10 cellular contexts compared by ENCODE assay signal in the genomic region with DNA sequence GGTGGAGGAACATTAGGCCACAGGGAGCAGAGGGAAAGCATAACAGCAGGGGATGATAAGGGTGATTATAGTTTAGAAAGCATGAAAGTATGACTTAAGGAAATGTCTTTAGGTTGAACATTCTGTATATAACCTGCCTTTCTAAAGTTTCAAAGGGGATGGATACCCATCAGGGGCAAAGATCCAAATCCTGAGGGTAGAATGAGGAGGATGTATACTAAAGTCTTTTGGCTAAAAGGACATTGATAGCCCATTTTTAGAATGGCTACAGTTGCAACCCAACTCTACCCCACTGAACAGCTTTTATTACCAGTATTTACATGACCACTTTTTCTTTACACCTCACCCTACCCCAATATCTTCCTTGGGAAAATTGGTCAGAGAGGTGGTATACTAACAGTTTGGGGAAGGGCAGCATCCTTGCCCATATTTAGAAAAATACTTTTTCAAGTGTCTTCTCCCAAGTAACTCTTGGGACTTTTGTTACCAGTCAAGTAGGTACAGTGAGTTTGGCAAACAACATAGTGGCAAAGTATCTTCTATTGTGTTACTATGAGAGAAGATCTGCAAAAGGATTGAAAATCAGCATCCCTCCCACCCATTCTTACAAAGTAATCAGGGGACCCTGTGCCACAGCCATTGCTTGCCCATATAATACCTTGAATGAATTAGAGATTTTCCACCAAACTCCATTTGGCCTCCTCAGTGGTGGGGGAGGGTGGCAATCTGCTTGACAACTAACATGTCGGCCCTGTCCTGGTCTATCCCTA. TPM values are rescaled to one million over a fixed set of nuclear protein-coding genes. Genes with fewer than 3 reads are reported as not detected.
DNase-seq lines count a peak whose midpoint lies in the region; ATAC-seq and TF ChIP-seq lines count a peak whose summit lies in the region.
"Had no signal": no experiment of that assay in that cellular context is flagged by ENCODE, and none has a peak within 500 bp of the region (broad histone marks: within the 10 kb centered on the region; RNA-seq: fewer than 3 reads in every experiment).

No MANE protein-coding gene starts in this region.

- H3K9me3 ChIP-seq in Karpas-422 (ENCODE audit: low read length): no peaks in the 10 kb centered on the region
- H3K9me3 ChIP-seq in neural progenitor cell (ENCODE audit: low read depth): no peaks in the 10 kb centered on the region
- H3K9me3 ChIP-seq: testis had no signal

- H3K27ac Mint-ChIP-seq in neural progenitor cell: no peak overlapping the region

- H3K4me3 ChIP-seq in Karpas-422 (ENCODE audit: low read length) (no peak overlapping the region), neural progenitor cell (no peak overlapping the region)
- H3K4me3 ChIP-seq: lung, testis had no signal

- H4K20me1 ChIP-seq in Karpas-422 (ENCODE audit: insufficient read depth, low read depth, low read length) (peaks cover 7% of the 10 kb centered on the region), neural progenitor cell (ENCODE audit: low read depth) (peaks cover 50% of the 10 kb centered on the region)

- no peaks in the 10 kb centered on the region; the same call in 1 of the 2 replicates for H3K4me1 ChIP-seq in Karpas-422 (ENCODE audit: low read length)
- H3K4me1 ChIP-seq in neural progenitor cell: peaks cover 9% of the 10 kb centered on the region

- TF ChIP-seq CTCF in neural progenitor cell (IDR thresholded peaks at IDR 0.05): no peak

- H3K4me3 Mint-ChIP-seq in neural progenitor cell: no peak overlapping the region

- H3K79me2 ChIP-seq in Karpas-422 (ENCODE audit: low read length) (peaks cover 4% of the 10 kb centered on the region), neural progenitor cell (ENCODE audit: low read depth) (peaks cover 14% of the 10 kb centered on the region)

- H3K36me3 Mint-ChIP-seq in neural progenitor cell: peaks cover 31% of the 10 kb centered on the region

- H3K27me3 ChIP-seq in Karpas-422 (ENCODE audit: low read length): no peaks in the 10 kb centered on the region
- H3K27me3 ChIP-seq in neural progenitor cell: no peaks in the 10 kb centered on the region
- H3K27me3 ChIP-seq: testis had no signal

- H3K36me3 ChIP-seq in Karpas-422 (ENCODE audit: insufficient read depth, low read length) (peaks cover 39% of the 10 kb centered on the region), neural progenitor cell (peaks cover 14% of the 10 kb centered on the region)

- H3K4me2 ChIP-seq in Karpas-422 (ENCODE audit: low read depth, low read length, poor library complexity, severe bottlenecking) (no peak overlapping the region), neural progenitor cell (no peak overlapping the region)

- H3K27ac ChIP-seq in Karpas-422 (ENCODE audit: low read length) (no peak overlapping the region), neural progenitor cell (peak overlapping the region; percentile 23)

- H3K4me1 Mint-ChIP-seq in neural progenitor cell: peaks cover 19% of the 10 kb centered on the region

- ATAC-seq in GM21367 (IDR thresholded peaks at IDR 0.05; ENCODE audit: unreplicated experiment) (no peak), GM18873 (IDR thresholded peaks at IDR 0.05; ENCODE audit: low FRiP score, unreplicated experiment) (no peak)

- no peak overlapping the region for H2AFZ ChIP-seq in Karpas-422 (ENCODE audit: low read length)
- H2AFZ ChIP-seq in neural progenitor cell (replicated peaks): no peak overlapping the region

- no peaks in the 10 kb centered on the region for H3K9me3 Mint-ChIP-seq in neural progenitor cell

- DNase-seq in EL (peak; percentile 31), Karpas-422 (peak; percentile 74), amniotic epithelial cell (ENCODE audit: low read depth) (peak; percentile 29), neural progenitor cell (ENCODE audit: low spot score) (no peak), CD1c-positive myeloid dendritic cell (ENCODE audit: extremely low spot score) (no peak), DMS53 (lab: John Stamatoyannopoulos, UW) (no peak)
- DNase-seq: testis had no signal

- peaks cover 68% of the 10 kb centered on the region for H3F3A ChIP-seq in neural progenitor cell (ENCODE audit: low read depth)

- H3K9me2 ChIP-seq in Karpas-422 (replicated peaks; ENCODE audit: insufficient read depth, low read length): no peaks in the 10 kb centered on the region

- H3K9ac ChIP-seq in Karpas-422 (ENCODE audit: low read length) (no peak overlapping the region), neural progenitor cell (no peak overlapping the region)

- peaks cover 6% of the 10 kb centered on the region for H3K27me3 Mint-ChIP-seq in neural progenitor cell (ENCODE audit: insufficient read depth, low read depth)

RNA-seq across cellular contexts. Expression of gene MAT2A, which starts 8.3 kb away (rescaled TPM):
- 324 and 544 TPM in 2 replicates for total RNA-seq in Karpas-422 (2014; rRNA removed; shearing (Covaris generic); ENCODE audit: low replicate concordance)
- total RNA-seq in neural progenitor cell (ENCODE audit: low replicate concordance): 180 and 221 TPM in 2 replicates

RNA-seq across cellular contexts. Expression of gene GGCX, which starts 14.0 kb away (rescaled TPM):
- total RNA-seq in Karpas-422 (2014; rRNA removed; shearing (Covaris generic); ENCODE audit: low replicate concordance): 31.6 and 47.0 TPM in 2 replicates
- total RNA-seq in neural progenitor cell (ENCODE audit: low replicate concordance): 29.7 and 41.7 TPM in 2 replicates

RNA-seq across cellular contexts. Expression of gene VAMP8, which starts 30.1 kb away (rescaled TPM):
- total RNA-seq in Karpas-422 (2014; rRNA removed; shearing (Covaris generic); ENCODE audit: low replicate concordance): 122 and 141 TPM in 2 replicates
- 0.52 and 2.4 TPM in 2 replicates for total RNA-seq in neural progenitor cell (ENCODE audit: low replicate concordance)

RNA-seq across cellular contexts. Expression of gene VAMP5, which starts 37.0 kb away (rescaled TPM):
- total RNA-seq in Karpas-422 (2014; rRNA removed; shearing (Covaris generic); ENCODE audit: low replicate concordance): 0.29 TPM in 1 of 2 replicates, not detected in the other
- not detected in 2 replicates for total RNA-seq in neural progenitor cell (ENCODE audit: low replicate concordance)

RNA-seq across cellular contexts. Expression of gene RNF181, which starts 48.3 kb away (rescaled TPM):
- 332 and 398 TPM in 2 replicates for total RNA-seq in Karpas-422 (2014; rRNA removed; shearing (Covaris generic); ENCODE audit: low replicate concordance)
- 81.3 and 113 TPM in 2 replicates for total RNA-seq in neural progenitor cell (ENCODE audit: low replicate concordance)

Comparison
In these comparisons a context has a peak if more than half of its experiments do, and no peak if none do; other contexts are left out.
1. DNase-seq: peak in EL (single experiment), Karpas-422 (single experiment) and amniotic epithelial cell (single experiment); none in neural progenitor cell (single experiment), CD1c-positive myeloid dendritic cell (single experiment) and DMS53 (single experiment).
2. RNA of gene VAMP8, which starts 30.1 kb away (total RNA-seq): 122 to 141 TPM in Karpas-422; 0.52 to 2.4 TPM in neural progenitor cell; every median in the first group is over 10 times any median in the second.